29 cellular contexts compared by ENCODE assay signal in the genomic region with DNA sequence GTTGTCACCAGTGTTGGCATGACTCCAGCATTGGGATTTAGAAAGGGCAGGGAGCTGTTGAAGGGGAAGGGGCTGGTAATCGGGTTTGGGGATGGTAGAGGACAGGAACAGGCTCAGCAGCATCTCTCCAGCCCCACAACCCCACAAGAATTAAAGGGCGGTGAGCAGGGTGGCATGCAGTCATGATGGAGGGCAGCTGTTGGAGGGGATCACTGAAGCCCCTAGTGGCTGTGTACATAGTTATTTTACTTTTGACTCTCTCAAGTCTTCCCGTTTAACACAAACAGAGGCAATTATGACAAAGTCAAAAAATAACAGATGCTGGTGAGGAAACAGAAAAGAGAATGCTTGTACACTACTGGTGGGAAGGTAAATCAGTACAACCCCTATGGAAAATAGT.
"Had no signal": no experiment of that assay in that cellular context is flagged by ENCODE, and none has a peak within 500 bp of the region (broad histone marks: within the 10 kb centered on the region; RNA-seq: fewer than 3 reads in every experiment).

No MANE protein-coding gene starts in this region.

- ATAC-seq: activated CD4-positive, CD25-positive, alpha-beta regulatory T cell treated with anti-CD3 and anti-CD28 coated beads, Interleukin-2, amount 50 U/mL, for 24 hours; body of pancreas; gastrocnemius medialis; left lung; lower lobe of right lung; naive thymus-derived CD8-positive, alpha-beta T cell; right cardiac atrium; stimulated activated naive B cell treated with anti-CD40 and anti-IgM and Interleukin-4, amounts not matched to agents 10 μg/mL and 1 μg/mL and 100 μg/mL, for 72 hours had no signal

- H3K4me3 ChIP-seq: adrenal gland, body of pancreas, cardiac muscle cell, coronary artery, dorsolateral prefrontal cortex, gastrocnemius medialis, left lung, lower lobe of right lung, stomach, thyroid gland had no signal

- DNase-seq: activated CD4-positive, alpha-beta T cell treated with anti-CD3 and anti-CD28 coated beads for 48 hours; activated CD4-positive, alpha-beta T cell treated with anti-CD3 and anti-CD28 coated beads, Interleukin-2, amount 50 U/mL, for 48 hours; activated CD8-positive, alpha-beta memory T cell treated with anti-CD3 and anti-CD28 coated beads for 24 hours; activated effector memory CD4-positive, alpha-beta T cell treated with anti-CD3 and anti-CD28 coated beads, Interleukin-2, amount 50 U/mL, for 16 hours; activated naive CD4-positive, alpha-beta T cell treated with anti-CD3 and anti-CD28 coated beads for 36 hours; activated naive CD8-positive, alpha-beta T cell treated with anti-CD3 and anti-CD28 coated beads for 36 hours; adrenal gland; aorta; body of pancreas; dorsolateral prefrontal cortex; effector memory CD4-positive, alpha-beta T cell; erythroblast; gastrocnemius medialis; glutamatergic neuron; left lung; lower lobe of right lung; mesenchymal stem cell; naive thymus-derived CD8-positive, alpha-beta T cell; right cardiac atrium; stimulated activated CD4-positive, alpha-beta T cell treated with anti-CD3 and anti-CD28 coated beads, Interleukin-15, amount 100 ng/mL, for 24 hours; stimulated activated CD4-positive, alpha-beta T cell treated with anti-CD3 and anti-CD28 coated beads, Interleukin-2, amount 100 ng/mL, for 24 hours; stimulated activated naive B cell treated with anti-CD40 and anti-IgM and Interleukin-4, amounts not matched to agents 10 μg/mL and 1 μg/mL and 100 μg/mL, for 72 hours; stomach; thyroid gland had no signal

- H3K9me3 ChIP-seq: adrenal gland, body of pancreas, gastrocnemius medialis, left lung, lower lobe of right lung, stomach, thyroid gland had no signal

- H3K4me1 ChIP-seq: left lung, lower lobe of right lung had no signal

- H3K4me3 Mint-ChIP-seq: activated naive CD4-positive, alpha-beta T cell treated with anti-CD3 and anti-CD28 coated beads for 36 hours; activated naive CD8-positive, alpha-beta T cell treated with anti-CD3 and anti-CD28 coated beads for 36 hours; activated T-helper 1 cell treated with anti-CD3 and anti-CD28 coated beads, Interleukin-12 subunit alpha, Interleukin-12 subunit beta, Interleukin-2, Interleukin-4 antibody, amounts not matched to agents 30 ng/mL and 10 ng/mL and 1 ng/mL, durations not matched to agents 14 hours and 24 hours and 36 hours; naive thymus-derived CD8-positive, alpha-beta T cell; stimulated activated naive B cell treated with anti-CD40 and anti-IgM and Interleukin-4, amounts not matched to agents 10 μg/mL and 1 μg/mL and 100 μg/mL, for 72 hours had no signal

- H3K27me3 ChIP-seq: adrenal gland, body of pancreas, cardiac muscle cell, gastrocnemius medialis, thyroid gland had no signal

- H3K27ac ChIP-seq: adrenal gland, body of pancreas, cardiac muscle cell, coronary artery, dorsolateral prefrontal cortex, gastrocnemius medialis, left lung, lower lobe of right lung, stomach, thyroid gland, VCaP had no signal

- H3K9me3 Mint-ChIP-seq: activated naive CD4-positive, alpha-beta T cell treated with anti-CD3 and anti-CD28 coated beads for 36 hours; activated naive CD8-positive, alpha-beta T cell treated with anti-CD3 and anti-CD28 coated beads for 36 hours; activated T-helper 1 cell treated with anti-CD3 and anti-CD28 coated beads, Interleukin-12 subunit alpha, Interleukin-12 subunit beta, Interleukin-2, Interleukin-4 antibody, amounts not matched to agents 30 ng/mL and 10 ng/mL and 1 ng/mL, durations not matched to agents 14 hours and 24 hours and 36 hours; naive thymus-derived CD8-positive, alpha-beta T cell; stimulated activated naive B cell treated with anti-CD40 and anti-IgM and Interleukin-4, amounts not matched to agents 10 μg/mL and 1 μg/mL and 100 μg/mL, for 72 hours had no signal

- H3K36me3 ChIP-seq: adrenal gland, cardiac muscle cell, gastrocnemius medialis, left lung, lower lobe of right lung, stomach, thyroid gland had no signal

- H3K36me3 Mint-ChIP-seq: activated naive CD8-positive, alpha-beta T cell treated with anti-CD3 and anti-CD28 coated beads for 36 hours; naive thymus-derived CD8-positive, alpha-beta T cell; stimulated activated naive B cell treated with anti-CD40 and anti-IgM and Interleukin-4, amounts not matched to agents 10 μg/mL and 1 μg/mL and 100 μg/mL, for 72 hours had no signal

- H3K27ac Mint-ChIP-seq: activated naive CD4-positive, alpha-beta T cell treated with anti-CD3 and anti-CD28 coated beads for 36 hours; activated naive CD8-positive, alpha-beta T cell treated with anti-CD3 and anti-CD28 coated beads for 36 hours; activated T-helper 1 cell treated with anti-CD3 and anti-CD28 coated beads, Interleukin-12 subunit alpha, Interleukin-12 subunit beta, Interleukin-2, Interleukin-4 antibody, amounts not matched to agents 30 ng/mL and 10 ng/mL and 1 ng/mL, durations not matched to agents 14 hours and 24 hours and 36 hours; naive thymus-derived CD8-positive, alpha-beta T cell; stimulated activated naive B cell treated with anti-CD40 and anti-IgM and Interleukin-4, amounts not matched to agents 10 μg/mL and 1 μg/mL and 100 μg/mL, for 72 hours had no signal
